Comparison of ENCODE assay signal across 1 cellular context in genomic region chr20:17233621-17234020, GRCh38.
TF ChIP-seq lines count a peak whose summit lies in the region.

No MANE protein-coding gene starts in this region.

TF ChIP-seq in GM23338, 12 proteins besides CTCF, POLR2A, EP300 and RAD21 (continued from another document):
- TF ChIP-seq ZNF462 (CRISPR knock-in tag; IDR thresholded peaks at IDR 0.05) (no peak), ZNF114 (CRISPR knock-in tag; IDR thresholded peaks at IDR 0.05) (no peak), ZNF331 (CRISPR knock-in tag; IDR thresholded peaks at IDR 0.05; ENCODE audit: low read depth) (no peak), NANOG (IDR thresholded peaks at IDR 0.05; ENCODE audit: borderline replicate concordance) (no peak), JUNB (IDR thresholded peaks at IDR 0.05; ENCODE audit: unreplicated experiment) (no peak), ETS1 (IDR thresholded peaks at IDR 0.05) (no peak), REST (IDR thresholded peaks at IDR 0.05; ENCODE audit: unreplicated experiment) (no peak), EZH2phosphoT487 (IDR thresholded peaks at IDR 0.05; ENCODE audit: unreplicated experiment) (no peak), POLR2AphosphoS5 (IDR thresholded peaks at IDR 0.05; ENCODE audit: low read depth) (no peak), CREB1 (CRISPR knock-in tag; IDR thresholded peaks at IDR 0.05; ENCODE audit: low read depth) (no peak)
